7 cellular contexts compared by ENCODE assay signal in genomic region chr1:1599919-1600860, GRCh38. TPM values are rescaled to one million over a fixed set of nuclear protein-coding genes. Genes with fewer than 3 reads are reported as not detected.
DNase-seq lines count a peak whose midpoint lies in the region; ATAC-seq, FAIRE-seq and TF ChIP-seq lines count a peak whose summit lies in the region.

TSS of gene FNDC10 (minus strand) at chr1:1600135. CDS start at chr1:1600015, 120 bp downstream.

- TF ChIP-seq CTCF in GM13976 (IDR thresholded peaks at IDR 0.05; ENCODE audit: borderline replicate concordance, control extremely low read depth, extremely low read depth, insufficient read depth, missing control alignments) (no peak), gastroesophageal sphincter (IDR thresholded peaks at IDR 0.05) (no peak)

- peaks cover 3% of the 10 kb centered on the region for H3K4me1 Mint-ChIP-seq in T-helper 17 cell

- no peak for FAIRE-seq in RCC 7860 (lab: Jason Lieb, UNC)

- H3K27ac Mint-ChIP-seq in T-helper 17 cell = peak within 1 kb of the TSS; percentile 70

- peak within 1 kb of the TSS; percentile 88 for H3K4me3 Mint-ChIP-seq in T-helper 17 cell

- no peak within 1 kb of the TSS for H3K27ac ChIP-seq in gastroesophageal sphincter

- no peaks in the 10 kb centered on the region for H3K36me3 ChIP-seq in gastroesophageal sphincter

- H3K36me3 Mint-ChIP-seq in T-helper 17 cell (ENCODE audit: low read depth) = no peaks in the 10 kb centered on the region

- peaks cover 0 to 31% (median 11%) of the 10 kb centered on the region in 3 donors for H3K4me1 ChIP-seq in gastroesophageal sphincter

- TF ChIP-seq POLR2A in gastroesophageal sphincter (IDR thresholded peaks at IDR 0.05) = no peak

- H3K9me3 ChIP-seq in T-helper 17 cell (ENCODE audit: control insufficient read depth, low read length, poor library complexity, severe bottlenecking) (no peaks in the 10 kb centered on the region), gastroesophageal sphincter (no peaks in the 10 kb centered on the region)

- WGBS in gastroesophageal sphincter (ENCODE audit: low coverage in 1 of 2), 2 donors = 30% methylated on average over 2 of the region's 127 CpGs; no CpG with 5 or more reads in 1 of the 2 donors

- in situ Hi-C loops in GM13976 (cut with MboI; ENCODE audit: low sequenced_read_pairs, unreplicated experiment) = no loop called here

- H3K4me3 ChIP-seq in gastroesophageal sphincter (peak within 1 kb of the TSS in 1 of 2 donors; percentile 50), skeletal muscle cell (ENCODE audit: low read depth, low read length) (peak within 1 kb of the TSS; percentile 52)

- no peak for TF ChIP-seq EP300 in gastroesophageal sphincter (IDR thresholded peaks at IDR 0.05)

- DNase-seq in GM13976 (ENCODE audit: low spot score) (peak; percentile 57), T-helper 17 cell (no peak), skeletal muscle cell (ENCODE audit: low read depth) (no peak), dedifferentiated amniotic fluid mesenchymal stem cell (ENCODE audit: extremely low spot score) (no peak), RCC 7860 (ENCODE audit: low spot score) (no peak), H4 (ENCODE audit: low spot score) (no peak)

- peaks cover 87% of the 10 kb centered on the region for H3K27me3 ChIP-seq in gastroesophageal sphincter

- peaks cover 5% of the 10 kb centered on the region for H3K27me3 Mint-ChIP-seq in T-helper 17 cell

- ATAC-seq in T-helper 17 cell (peak; percentile 52), gastroesophageal sphincter (peak; percentile 12)

RNA-seq across cellular contexts. Expression of gene FNDC10, which starts in this region (rescaled TPM):
- total RNA-seq in T-helper 17 cell (1 to 10 TPM; 3.3 to 3.4 TPM), gastroesophageal sphincter (under 1 TPM in 2 of 4 donors, not detected in 2; 0.54 TPM)
- 0.85 and 1.2 TPM in 2 replicates for total RNA-seq in H4 (2014; rRNA removed; shearing (Covaris generic))

Comparison
In these comparisons a context has a peak if more than half of its experiments do, and no peak if none do; other contexts are left out.
1. Peak in ATAC-seq in gastroesophageal sphincter; RNA of the gene not detected or under 1 TPM.